Comparison of ENCODE assay signal across 15 cellular contexts in the genomic region with DNA sequence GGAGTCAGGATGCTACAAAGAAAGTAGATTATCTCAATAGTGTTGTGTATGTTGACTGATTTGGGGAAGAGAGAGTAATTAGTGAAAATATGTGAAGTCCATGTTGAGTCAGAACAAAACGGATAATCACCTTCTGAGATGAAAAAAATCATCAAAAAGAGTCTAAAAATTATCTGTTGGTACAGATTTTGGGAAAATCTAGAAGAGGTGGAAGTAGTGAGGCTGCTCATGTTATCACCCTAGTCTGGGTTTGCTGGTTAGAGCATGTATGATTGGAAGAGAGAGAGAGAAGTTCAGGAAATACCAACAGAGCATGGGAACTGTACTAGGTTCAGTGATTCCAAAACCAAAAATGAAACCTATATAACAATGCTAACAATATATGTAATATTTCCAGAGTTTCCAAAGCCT. TPM values are rescaled to one million over a fixed set of nuclear protein-coding genes. Genes with fewer than 3 reads are reported as not detected.
DNase-seq lines count a peak whose midpoint lies in the region; ATAC-seq, FAIRE-seq and TF ChIP-seq lines count a peak whose summit lies in the region.
"Had no signal": no experiment of that assay in that cellular context is flagged by ENCODE, and none has a peak within 500 bp of the region (broad histone marks: within the 10 kb centered on the region; RNA-seq: fewer than 3 reads in every experiment).

No MANE protein-coding gene starts in this region.

- H3K4me1 ChIP-seq in HepG2 (ENCODE audit: insufficient read depth, low read length): peaks cover 12% of the 10 kb centered on the region
- no peaks in the 10 kb centered on the region for H3K4me1 ChIP-seq in CD8-positive, alpha-beta T cell (ENCODE audit: insufficient read depth, low read length)
- H3K4me1 ChIP-seq: upper lobe of right lung had no signal

- no peaks in the 10 kb centered on the region for H4K20me1 ChIP-seq in HepG2 (ENCODE audit: insufficient read depth, low read length)

- in situ Hi-C loops in HepG2 (cut with HindIII; ENCODE audit: extremely low pct_ligation_motif_present, low pct_unique_long_range_greater_than_20kb): no loop called here

- H3K27ac Mint-ChIP-seq in natural killer cell treated with Interleukin-12 subunit alpha and Interleukin-12 subunit beta and Interleukin-15 and Interleukin-18, amount 100 ng/mL, for 72 hours: peak overlapping the region in 1 of 2 donors; percentile 53
- no peak overlapping the region for H3K27ac Mint-ChIP-seq in natural killer cell
- H3K27ac Mint-ChIP-seq in CD8-positive, alpha-beta T cell: no peak overlapping the region
- H3K27ac Mint-ChIP-seq: IgD-negative memory B cell had no signal

- POLR2A ChIA-PET in HepG2 (lab: Yijun Ruan, JAX): no interaction called here
- POLR2A ChIA-PET in CD8-positive, alpha-beta T cell (lab: Charles Lee): no interaction called here

- intact Hi-C loops in natural killer cell (cut with micrococcal nuclease) (no loop called here), HepG2 (cut with micrococcal nuclease; ENCODE audit: unreplicated experiment) (no loop called here)
- intact Hi-C loops in CD8-positive, alpha-beta T cell (cut with DNase I, micrococcal nuclease): loop anchor here in 1 of 2 experiments (5.0 kb wide), 1 partner anchor 1219 kb away; no protein-coding TSS in a partner anchor

- BruUV-seq in HepG2 (replicated peaks; lab: Mats Ljungman, UMichigan): no TSS peak

- no peak for DNase-seq in natural killer cell treated with Interleukin-12 subunit alpha and Interleukin-12 subunit beta and Interleukin-15 and Interleukin-18, amount 100 ng/mL, for 72 hours (ENCODE audit: low spot score)
- DNase-seq in natural killer cell: no peak
- DNase-seq in activated gamma-delta T cell (lab: John Stamatoyannopoulos, UW): no peak
- no peak for DNase-seq in HepG2 (ENCODE audit: low spot score)
- DNase-seq in CD8-positive, alpha-beta T cell: no peak
- DNase-seq: activated CD4-positive, alpha-beta T cell treated with anti-CD3 and anti-CD28 coated beads for 1 hour; activated effector memory CD4-positive, alpha-beta T cell treated with Interleukin-2 at 50 U/mL for 16 hours; DMS53; left lung; upper lobe of right lung had no signal

- ATAC-seq in natural killer cell treated with Interleukin-12 subunit alpha and Interleukin-12 subunit beta and Interleukin-15 and Interleukin-18, amount 100 ng/mL, for 72 hours: peak in 1 of 2 donors; percentile 66
- ATAC-seq in natural killer cell (no peak), GM21723 (IDR thresholded peaks at IDR 0.05; ENCODE audit: unreplicated experiment) (peak; percentile 71), HG03342 (IDR thresholded peaks at IDR 0.05; ENCODE audit: unreplicated experiment) (peak; percentile 77), GM18873 (IDR thresholded peaks at IDR 0.05; ENCODE audit: low FRiP score, unreplicated experiment) (no peak), HepG2 (no peak)
- no peak for ATAC-seq in CD8-positive, alpha-beta T cell
- ATAC-seq: left lung, upper lobe of right lung had no signal

- no peaks in the 10 kb centered on the region for H3K9me3 Mint-ChIP-seq in natural killer cell treated with Interleukin-12 subunit alpha and Interleukin-12 subunit beta and Interleukin-15 and Interleukin-18, amount 100 ng/mL, for 72 hours
- H3K9me3 Mint-ChIP-seq in natural killer cell: no peaks in the 10 kb centered on the region
- H3K9me3 Mint-ChIP-seq in CD8-positive, alpha-beta T cell: no peaks in the 10 kb centered on the region
- H3K9me3 Mint-ChIP-seq: IgD-negative memory B cell had no signal

- no peak for TF ChIP-seq POLR2A in HepG2 (IDR thresholded peaks at IDR 0.05; ENCODE audit: insufficient read depth in 1 of 2, low read depth in 2 of 2, low read length in 2 of 2)

- no peak overlapping the region for H3K4me3 ChIP-seq in HepG2 (replicated peaks in 1 of 3; ENCODE audit: insufficient read depth in 1 of 3, low read depth in 2 of 3, low read length in 3 of 3)
- no peak overlapping the region for H3K4me3 ChIP-seq in CD8-positive, alpha-beta T cell (ENCODE audit: low read depth, low read length)
- H3K4me3 ChIP-seq: hepatocyte, left lung, upper lobe of right lung had no signal

- CTCF ChIA-PET in HepG2 (lab: Yijun Ruan, JAX; ENCODE audit: low intra/inter-chr PET ratio, low total read pairs): no interaction called here
- CTCF ChIA-PET in CD8-positive, alpha-beta T cell (lab: Charles Lee): no interaction called here

- no peak for TF ChIP-seq EP300 in HepG2 (IDR thresholded peaks at IDR 0.05; ENCODE audit: low read depth in 2 of 2, low read length in 2 of 2)
- no peak for TF ChIP-seq EP300 in HepG2 (CRISPR knock-in tag; IDR thresholded peaks at IDR 0.05; ENCODE audit: borderline replicate concordance)

- WGBS in HepG2 (ENCODE audit: low lambda C conversion rate): 94% methylated on average over 1 of the region's 1 CpG

- H3K9ac ChIP-seq in HepG2 (ENCODE audit: insufficient read depth, low read depth, low read length): no peak overlapping the region

- H3K36me3 Mint-ChIP-seq in natural killer cell treated with Interleukin-12 subunit alpha and Interleukin-12 subunit beta and Interleukin-15 and Interleukin-18, amount 100 ng/mL, for 72 hours: no peaks in the 10 kb centered on the region
- H3K36me3 Mint-ChIP-seq in natural killer cell: no peaks in the 10 kb centered on the region
- peaks cover 10% of the 10 kb centered on the region for H3K36me3 Mint-ChIP-seq in CD8-positive, alpha-beta T cell

- H3K27me3 Mint-ChIP-seq in natural killer cell treated with Interleukin-12 subunit alpha and Interleukin-12 subunit beta and Interleukin-15 and Interleukin-18, amount 100 ng/mL, for 72 hours: no peaks in the 10 kb centered on the region
- no peaks in the 10 kb centered on the region for H3K27me3 Mint-ChIP-seq in natural killer cell (ENCODE audit: low read depth in 2 of 2)
- H3K27me3 Mint-ChIP-seq in CD8-positive, alpha-beta T cell (ENCODE audit: low read depth): no peaks in the 10 kb centered on the region
- H3K27me3 Mint-ChIP-seq: IgD-negative memory B cell had no signal

- peak overlapping the region; percentile 25 for H3K4me3 Mint-ChIP-seq in natural killer cell treated with Interleukin-12 subunit alpha and Interleukin-12 subunit beta and Interleukin-15 and Interleukin-18, amount 100 ng/mL, for 72 hours
- no peak overlapping the region for H3K4me3 Mint-ChIP-seq in natural killer cell
- no peak overlapping the region for H3K4me3 Mint-ChIP-seq in CD8-positive, alpha-beta T cell

- peaks cover 11 to 18% of the 10 kb centered on the region in 2 donors for H3K4me1 Mint-ChIP-seq in natural killer cell treated with Interleukin-12 subunit alpha and Interleukin-12 subunit beta and Interleukin-15 and Interleukin-18, amount 100 ng/mL, for 72 hours (ENCODE audit: low read depth in 2 of 2)
- peaks cover 7 to 13% of the 10 kb centered on the region in 2 donors for H3K4me1 Mint-ChIP-seq in natural killer cell
- peaks cover 27% of the 10 kb centered on the region for H3K4me1 Mint-ChIP-seq in CD8-positive, alpha-beta T cell (ENCODE audit: low read depth)

- FAIRE-seq in HepG2 (lab: Jason Lieb, UNC): no peak

- no peaks in the 10 kb centered on the region for H3K79me2 ChIP-seq in HepG2 (ENCODE audit: insufficient read depth, low read length)

- TF ChIP-seq CTCF in natural killer cell (IDR thresholded peaks at IDR 0.05) (no peak), HepG2 (CRISPR knock-in tag; IDR thresholded peaks at IDR 0.05) (no peak)
- TF ChIP-seq CTCF in CD8-positive, alpha-beta T cell (IDR thresholded peaks at IDR 0.05): no peak

- H3K27ac ChIP-seq in HepG2 (ENCODE audit: extremely low read length, insufficient read depth, low read length): no peak overlapping the region
- H3K27ac ChIP-seq in CD8-positive, alpha-beta T cell (ENCODE audit: low read depth, low read length): no peak overlapping the region
- H3K27ac ChIP-seq: hepatocyte, left lung, upper lobe of right lung had no signal

- TF ChIP-seq RAD21 in HepG2 (CRISPR knock-in tag; IDR thresholded peaks at IDR 0.05): no peak

- H3K9me3 ChIP-seq in HepG2 (ENCODE audit: low read length): no peaks in the 10 kb centered on the region
- no peaks in the 10 kb centered on the region for H3K9me3 ChIP-seq in CD8-positive, alpha-beta T cell (ENCODE audit: low read length)
- H3K9me3 ChIP-seq: left lung, upper lobe of right lung had no signal

- H3K36me3 ChIP-seq in HepG2 (replicated peaks in 1 of 2; ENCODE audit: control insufficient read depth in 1 of 2, insufficient read depth in 2 of 2, low read length in 2 of 2): no peaks in the 10 kb centered on the region
- H3K36me3 ChIP-seq in CD8-positive, alpha-beta T cell (ENCODE audit: insufficient read depth, low read length): no peaks in the 10 kb centered on the region
- H3K36me3 ChIP-seq: left lung, upper lobe of right lung had no signal

- no peaks in the 10 kb centered on the region for H3K27me3 ChIP-seq in HepG2 (ENCODE audit: control insufficient read depth in 1 of 2, insufficient read depth in 2 of 2, low read length in 2 of 2)
- H3K27me3 ChIP-seq in CD8-positive, alpha-beta T cell (ENCODE audit: insufficient read depth, low read length): no peaks in the 10 kb centered on the region
- H3K27me3 ChIP-seq: hepatocyte, left lung, upper lobe of right lung had no signal

- H3K4me2 ChIP-seq in HepG2 (ENCODE audit: low read depth, low read length): no peak overlapping the region
- H3K4me2 ChIP-seq: hepatocyte had no signal

- no peak overlapping the region for H2AFZ ChIP-seq in HepG2 (ENCODE audit: low read length)
- H2AFZ ChIP-seq: hepatocyte had no signal

RNA-seq across cellular contexts. Expression of a gene that starts 12.3 kb away (rescaled TPM):
- 10 to 100 TPM; 64.3 to 76.7 TPM for total RNA-seq in natural killer cell treated with Interleukin-12 subunit alpha and Interleukin-12 subunit beta and Interleukin-15 and Interleukin-18, amount 100 ng/mL, for 72 hours
- 10 to 100 TPM; 14.2 to 25.9 (median 22.6) TPM for total RNA-seq in natural killer cell
- 154 and 206 TPM in 2 replicates for total RNA-seq in HepG2 (2016; rRNA removed; fragmentation: Illumina TruSeq; extraction: Trizol)
- 43.8 and 53.8 TPM in 2 replicates for total RNA-seq in HepG2 (2016; cell fraction: cytosol; rRNA removed; fragmentation: Illumina TruSeq; extraction: Trizol; ENCODE audit: low read depth)
- 156 and 243 TPM in 2 replicates for total RNA-seq in HepG2 (2016; cell fraction: insoluble cytoplasmic fraction; rRNA removed; fragmentation: Illumina TruSeq; extraction: Trizol)
- 49.5 and 53.8 TPM in 2 replicates for total RNA-seq in HepG2 (2016; cell fraction: membrane; rRNA removed; fragmentation: Illumina TruSeq; extraction: Trizol)
- 50.8 and 57.3 TPM in 2 replicates for total RNA-seq in HepG2 (2016; cell fraction: nucleus; rRNA removed; fragmentation: Illumina TruSeq; extraction: Trizol)
- 21.3 and 38.3 TPM in 2 replicates for polyA plus RNA-seq in HepG2 (2011; rRNA removed)
- polyA plus RNA-seq in HepG2 (2011; cell fraction: cytosol; rRNA removed): 20.9 and 21.4 TPM in 2 replicates
- 6.7 and 9.1 TPM in 2 replicates for polyA plus RNA-seq in HepG2 (2011; cell fraction: nucleus; rRNA removed)
- 36.1 and 77.3 TPM in 2 replicates for polyA plus RNA-seq in HepG2 (2012)
- 40.7 and 49.7 TPM in 2 replicates for polyA plus RNA-seq in HepG2 (2016; cell fraction: cytosol; fragmentation: Illumina TruSeq; extraction: Trizol; ENCODE audit: low read depth)
- 177 and 187 TPM in 2 replicates for polyA plus RNA-seq in HepG2 (2016; cell fraction: insoluble cytoplasmic fraction; fragmentation: Illumina TruSeq; extraction: Trizol; ENCODE audit: low read depth)
- polyA plus RNA-seq in HepG2 (2016; cell fraction: membrane; fragmentation: Illumina TruSeq; extraction: Trizol; ENCODE audit: low read depth): 42.6 and 46.1 TPM in 2 replicates
- polyA plus RNA-seq in HepG2 (2016; cell fraction: nucleus; fragmentation: Illumina TruSeq; extraction: Trizol; ENCODE audit: insufficient read depth, low read depth): 60.8 and 74.0 TPM in 2 replicates
- 3.7 and 11.0 TPM in 2 replicates for polyA minus RNA-seq in HepG2 (2011; rRNA and poly(A)+ RNA removed; ENCODE audit: low replicate concordance)
- polyA minus RNA-seq in HepG2 (2011; cell fraction: cytosol; rRNA and poly(A)+ RNA removed): 7.7 and 17.3 TPM in 2 replicates
- polyA minus RNA-seq in HepG2 (2011; cell fraction: nucleus; rRNA and poly(A)+ RNA removed): 6.8 and 9.0 TPM in 2 replicates
- 10 to 100 TPM; 28.9 to 32.9 TPM for total RNA-seq in CD8-positive, alpha-beta T cell

Comparison
In these comparisons a context has a peak if more than half of its experiments do, and no peak if none do; other contexts are left out.
1. ATAC-seq: peak in GM21723 (single experiment) and HG03342 (single experiment); none in natural killer cell (0 of 3), GM18873 (single experiment), HepG2 (single experiment) and CD8-positive, alpha-beta T cell (single experiment).